27 cellular contexts compared by ENCODE assay signal in the genomic region with DNA sequence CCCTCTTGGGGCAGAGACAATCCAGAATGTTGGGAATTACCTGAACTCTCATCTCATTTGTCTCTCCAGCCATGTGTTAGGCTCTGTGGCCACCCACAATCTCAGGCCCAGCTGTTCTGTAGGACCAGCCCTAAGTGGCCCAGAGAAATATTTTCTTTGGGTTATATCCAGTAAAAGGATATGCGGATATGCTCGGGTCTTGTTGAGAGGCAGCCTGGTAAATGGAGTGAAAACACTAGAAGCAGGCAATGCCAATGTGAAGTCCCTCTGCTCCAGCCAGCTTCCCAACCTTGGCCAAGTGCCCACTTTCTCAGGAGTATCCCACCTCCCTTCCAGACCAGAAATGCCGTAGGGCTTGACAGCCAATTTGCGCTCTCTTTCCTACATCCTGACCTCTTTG.
A peak's percentile ranks its signal among the peaks of the same experiment; 100 is the strongest.
DNase-seq lines count a peak whose midpoint lies in the region; ATAC-seq, FAIRE-seq and TF ChIP-seq lines count a peak whose summit lies in the region.
"Had no signal": no experiment of that assay in that cellular context is flagged by ENCODE, and none has a peak within 500 bp of the region (broad histone marks: within the 10 kb centered on the region; RNA-seq: fewer than 3 reads in every experiment).

No MANE protein-coding gene starts in this region.

- dilution Hi-C loops in endothelial cell of umbilical vein (cut with MboI; ENCODE audit: extremely low pct_ligation_motif_present, low sequenced_read_pairs) = no loop called here

- H3K4me3 ChIP-seq in SJCRH30 = peak overlapping the region; percentile 11
- no peak overlapping the region for H3K4me3 ChIP-seq in endothelial cell of umbilical vein (replicated peaks in 1 of 3; ENCODE audit: insufficient read depth in 1 of 3, low read depth in 1 of 3, low read length in 3 of 3)
- no peak overlapping the region for H3K4me3 ChIP-seq in PC-3 (ENCODE audit: low read length)
- H3K4me3 ChIP-seq: body of pancreas, dorsolateral prefrontal cortex had no signal

- H3K9me1 ChIP-seq in endothelial cell of umbilical vein (replicated peaks; ENCODE audit: control insufficient read depth, extremely low read depth, insufficient read depth, low read length) = no peaks in the 10 kb centered on the region

- ATAC-seq in GM21360 (IDR thresholded peaks at IDR 0.05; ENCODE audit: unreplicated experiment) = no peak
- no peak for ATAC-seq in PC-3
- ATAC-seq: body of pancreas; left lobe of liver; natural killer cell treated with Interleukin-12 subunit alpha and Interleukin-12 subunit beta and Interleukin-15 and Interleukin-18, amount 100 ng/mL, for 72 hours; Panc1 had no signal

- H3K4me1 ChIP-seq in SJCRH30 = peaks cover 39% of the 10 kb centered on the region
- H3K4me1 ChIP-seq in endothelial cell of umbilical vein (ENCODE audit: control insufficient read depth, extremely low read depth, insufficient read depth, low read length) = peaks cover 12% of the 10 kb centered on the region
- no peaks in the 10 kb centered on the region for H3K4me1 ChIP-seq in PC-3 (ENCODE audit: insufficient read depth, low read length)
- H3K4me1 ChIP-seq: body of pancreas had no signal

- H3K4me3 Mint-ChIP-seq in activated T-cell treated with anti-CD3 and anti-CD28 coated beads, Interleukin-2, amount 50 U/mL, for 24 hours = no peak overlapping the region
- H3K4me3 Mint-ChIP-seq: CD14-positive monocyte; IgD-negative memory B cell; natural killer cell treated with Interleukin-12 subunit alpha and Interleukin-12 subunit beta and Interleukin-15 and Interleukin-18, amount 100 ng/mL, for 72 hours; type B pancreatic cell had no signal

- no peaks in the 10 kb centered on the region for H3K36me3 Mint-ChIP-seq in activated T-cell treated with anti-CD3 and anti-CD28 coated beads, Interleukin-2, amount 50 U/mL, for 24 hours (ENCODE audit: low read depth)
- H3K36me3 Mint-ChIP-seq: CD14-positive monocyte; natural killer cell treated with Interleukin-12 subunit alpha and Interleukin-12 subunit beta and Interleukin-15 and Interleukin-18, amount 100 ng/mL, for 72 hours; type B pancreatic cell had no signal

- no peak for FAIRE-seq in endothelial cell of umbilical vein (lab: Jason Lieb, UNC)
- FAIRE-seq: GM12891, TTC549 had no signal

- TF ChIP-seq POLR2A in endothelial cell of umbilical vein (IDR thresholded peaks at IDR 0.05; ENCODE audit: low read depth, low read length) = no peak

- H4K20me1 ChIP-seq in endothelial cell of umbilical vein (replicated peaks; ENCODE audit: control insufficient read depth, extremely low read depth, insufficient read depth, low read length) = no peaks in the 10 kb centered on the region
- H4K20me1 ChIP-seq in PC-3 (ENCODE audit: low read length) = no peaks in the 10 kb centered on the region

- POLR2A ChIA-PET in endothelial cell of umbilical vein (lab: Charles Lee) (no interaction called here), PC-3 (lab: Charles Lee; ENCODE audit: unreplicated experiment) (no interaction called here)

- H3K79me2 ChIP-seq in endothelial cell of umbilical vein (ENCODE audit: control insufficient read depth, insufficient read depth, low read length) = no peaks in the 10 kb centered on the region
- no peaks in the 10 kb centered on the region for H3K79me2 ChIP-seq in PC-3 (ENCODE audit: low read length)

- H3K9ac ChIP-seq in endothelial cell of umbilical vein (replicated peaks; ENCODE audit: extremely low read depth, insufficient read depth, low read length) = no peak overlapping the region
- no peak overlapping the region for H3K9ac ChIP-seq in PC-3 (ENCODE audit: low read length)

- H3K36me3 ChIP-seq in SJCRH30 = no peaks in the 10 kb centered on the region
- H3K36me3 ChIP-seq in endothelial cell of umbilical vein (ENCODE audit: control insufficient read depth in 2 of 2, extremely low read depth in 1 of 2, insufficient read depth in 2 of 2, low read length in 2 of 2) = no peaks in the 10 kb centered on the region
- H3K36me3 ChIP-seq in PC-3 (ENCODE audit: low read depth, low read length) = no peaks in the 10 kb centered on the region

- H3K9me2 ChIP-seq in PC-3 (replicated peaks; ENCODE audit: low read length) = no peaks in the 10 kb centered on the region

- DNase-seq in activated T-cell treated with anti-CD3 and anti-CD28 coated beads, Interleukin-2, amount 50 U/mL, for 24 hours = no peak
- DNase-seq in activated T-cell treated with anti-CD3 and anti-CD28 coated beads for 4 hours = no peak
- peak; percentile 21 for DNase-seq in DMS79 (lab: John Stamatoyannopoulos, UW)
- peak; percentile 92 to 96 for DNase-seq in SJCRH30
- peak; percentile 42 for DNase-seq in endothelial cell of umbilical vein (ENCODE audit: low read depth, low spot score)
- DNase-seq in PC-3 = no peak
- DNase-seq: activated CD4-positive, CD25-positive, alpha-beta regulatory T cell treated with anti-CD3 and anti-CD28 coated beads, Interleukin-2, amount 50 U/mL, for 72 hours; body of pancreas; Calu3; cerebellar nuclear complex; dorsolateral prefrontal cortex; EL; HCEC 1CT; NCI-H1105; NCI-H187 treated with DMSO at 0.1 percent for 48 hours; NCI-H2171 treated with DMSO at 0.1 percent for 48 hours; NCI-H524; SIG-M5 had no signal

- no peaks in the 10 kb centered on the region for H3K9me3 Mint-ChIP-seq in activated T-cell treated with anti-CD3 and anti-CD28 coated beads, Interleukin-2, amount 50 U/mL, for 24 hours
- H3K9me3 Mint-ChIP-seq: natural killer cell treated with Interleukin-12 subunit alpha and Interleukin-12 subunit beta and Interleukin-15 and Interleukin-18, amount 100 ng/mL, for 72 hours had no signal

- no peak overlapping the region for H3K4me2 ChIP-seq in endothelial cell of umbilical vein (ENCODE audit: insufficient read depth, low read length)
- H3K4me2 ChIP-seq in PC-3 (ENCODE audit: low read length) = no peak overlapping the region

- BruUV-seq in endothelial cell of umbilical vein (replicated peaks; lab: Mats Ljungman, UMichigan) = no TSS peak
- BruUV-seq in PC-3 (replicated peaks; lab: Mats Ljungman, UMichigan) = no TSS peak

- H3K27ac Mint-ChIP-seq in activated T-cell treated with anti-CD3 and anti-CD28 coated beads, Interleukin-2, amount 50 U/mL, for 24 hours = peak overlapping the region; percentile 82
- H3K27ac Mint-ChIP-seq: natural killer cell treated with Interleukin-12 subunit alpha and Interleukin-12 subunit beta and Interleukin-15 and Interleukin-18, amount 100 ng/mL, for 72 hours; type B pancreatic cell had no signal

- H3K4me1 Mint-ChIP-seq in activated T-cell treated with anti-CD3 and anti-CD28 coated beads, Interleukin-2, amount 50 U/mL, for 24 hours (ENCODE audit: low read depth) = peaks cover 67% of the 10 kb centered on the region

- TF ChIP-seq CTCF in endothelial cell of umbilical vein (IDR thresholded peaks at IDR 0.05; ENCODE audit: extremely low read depth in 1 of 2, insufficient read depth in 1 of 2, low read depth in 1 of 2, low read length in 2 of 2) = no peak
- no peak for TF ChIP-seq CTCF in PC-3 (conservative IDR thresholded peaks at IDR 0.05; ENCODE audit: low read depth, low read length)

- H3K27ac ChIP-seq in SJCRH30 (peak overlapping the region; percentile 95), endothelial cell of umbilical vein (ENCODE audit: insufficient read depth, low read depth, low read length) (no peak overlapping the region), PC-3 (ENCODE audit: low read length) (no peak overlapping the region)
- H3K27ac ChIP-seq: body of pancreas, dorsolateral prefrontal cortex had no signal

- no peaks in the 10 kb centered on the region for H3K27me3 Mint-ChIP-seq in activated T-cell treated with anti-CD3 and anti-CD28 coated beads, Interleukin-2, amount 50 U/mL, for 24 hours
- H3K27me3 Mint-ChIP-seq: type B pancreatic cell had no signal

- intact Hi-C loops in endothelial cell of umbilical vein (cut with micrococcal nuclease) (loop anchor here (10.0 kb wide), 1 partner anchor 192 kb away; the partner anchor contains the start of gene ST6GALNAC3), PC-3 (cut with micrococcal nuclease) (no loop called here)

- H2AFZ ChIP-seq in endothelial cell of umbilical vein (ENCODE audit: low read depth, low read length) = no peak overlapping the region
- H2AFZ ChIP-seq in PC-3 (ENCODE audit: low read length) = no peak overlapping the region

- H3K9me3 ChIP-seq in SJCRH30 (replicated peaks) = no peaks in the 10 kb centered on the region
- H3K9me3 ChIP-seq in endothelial cell of umbilical vein (replicated peaks; ENCODE audit: control insufficient read depth, insufficient read depth, low read length) = no peaks in the 10 kb centered on the region
- no peaks in the 10 kb centered on the region for H3K9me3 ChIP-seq in PC-3 (ENCODE audit: low read length)
- H3K9me3 ChIP-seq: body of pancreas had no signal

- H3K27me3 ChIP-seq in SJCRH30 (no peaks in the 10 kb centered on the region), endothelial cell of umbilical vein (ENCODE audit: control insufficient read depth in 2 of 2, insufficient read depth in 2 of 2, low read length in 2 of 2) (no peaks in the 10 kb centered on the region), PC-3 (ENCODE audit: low read length) (peaks cover 19% of the 10 kb centered on the region)
- H3K27me3 ChIP-seq: body of pancreas, dorsolateral prefrontal cortex had no signal

- CTCF ChIA-PET in endothelial cell of umbilical vein (lab: Charles Lee) = no interaction called here
- CTCF ChIA-PET in PC-3 (lab: Charles Lee) = no interaction called here

- H3F3A ChIP-seq in PC-3 (ENCODE audit: low read length, unreplicated experiment) = no peaks in the 10 kb centered on the region

TF ChIP-seq in endothelial cell of umbilical vein, 7 proteins besides CTCF, POLR2A, EP300 and RAD21:
- TF ChIP-seq POLR2AphosphoS5 (IDR thresholded peaks at IDR 0.05; ENCODE audit: insufficient read depth, low read depth, low read length) (no peak), MYC (IDR thresholded peaks at IDR 0.05; ENCODE audit: low read depth, low read length) (no peak), FOS (IDR thresholded peaks at IDR 0.05; ENCODE audit: borderline replicate concordance, insufficient read depth, low read length) (no peak), GATA2 (IDR thresholded peaks at IDR 0.05; ENCODE audit: insufficient read depth, insufficient read length, low read depth, low read length) (no peak), JUN (IDR thresholded peaks at IDR 0.05; ENCODE audit: borderline replicate concordance, insufficient read depth, insufficient read length, low read depth) (no peak), EZH2 (IDR thresholded peaks at IDR 0.05; ENCODE audit: borderline replicate concordance, low read depth, low read length, severe bottlenecking) (no peak)
- TF ChIP-seq, protein P1, sequence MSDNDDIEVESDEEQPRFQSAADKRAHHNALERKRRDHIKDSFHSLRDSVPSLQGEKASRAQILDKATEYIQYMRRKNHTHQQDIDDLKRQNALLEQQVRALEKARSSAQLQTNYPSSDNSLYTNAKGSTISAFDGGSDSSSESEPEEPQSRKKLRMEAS (IDR thresholded peaks at IDR 0.05; ENCODE audit: insufficient read depth, insufficient read length) = no peak

Comparison
In these comparisons a context has a peak if more than half of its experiments do, and no peak if none do; other contexts are left out.
1. DNase-seq: peak in DMS79 (single experiment), SJCRH30 (2 of 2) and endothelial cell of umbilical vein (single experiment); none in activated T-cell treated with anti-CD3 and anti-CD28 coated beads, Interleukin-2, amount 50 U/mL, for 24 hours (single experiment), activated T-cell treated with anti-CD3 and anti-CD28 coated beads for 4 hours (single experiment) and PC-3 (single experiment).